In the genomic region with DNA sequence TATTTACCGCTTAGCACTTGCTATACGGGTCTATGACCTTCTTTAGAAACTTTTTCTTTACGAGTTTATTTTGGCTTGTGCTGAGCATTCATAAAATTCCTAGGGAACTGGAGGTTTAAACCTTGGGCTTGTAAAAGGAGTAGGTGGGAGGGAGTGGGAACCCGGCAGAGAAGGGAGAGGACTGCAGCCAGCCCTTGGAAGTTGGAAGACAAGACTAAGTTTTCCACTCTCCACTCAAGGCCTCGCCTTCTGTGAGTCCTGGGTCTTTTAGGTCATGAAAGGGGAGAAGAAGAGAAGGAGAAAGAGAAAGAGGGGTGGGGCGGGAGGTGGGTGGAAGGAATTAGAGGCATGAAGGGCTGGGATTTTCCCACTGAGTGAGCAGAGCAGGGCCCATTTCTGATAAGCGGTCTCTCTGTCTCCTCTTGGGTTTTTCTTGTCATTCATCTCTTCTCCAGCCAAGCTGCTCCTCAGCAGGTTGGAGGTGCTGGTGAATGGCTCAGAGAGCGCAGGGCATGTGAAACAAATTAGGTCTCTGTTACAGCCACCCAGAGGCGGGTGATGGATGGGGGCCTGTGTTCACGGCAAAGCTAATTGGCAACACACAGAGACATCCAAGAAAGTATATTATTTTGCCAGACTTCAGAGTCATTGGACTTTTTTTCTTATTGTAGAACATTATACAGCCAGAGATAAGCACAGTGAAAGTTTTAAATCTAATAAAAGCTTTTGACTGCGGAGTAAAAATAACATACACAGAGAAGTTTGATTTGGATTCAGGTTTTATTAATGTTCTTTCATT, we compare ENCODE assay signal across 19 cellular contexts.
DNase-seq lines count a peak whose midpoint lies in the region; ATAC-seq and TF ChIP-seq lines count a peak whose summit lies in the region.
"Had no signal": no experiment of that assay in that cellular context is flagged by ENCODE, and none has a peak within 500 bp of the region (broad histone marks: within the 10 kb centered on the region; RNA-seq: fewer than 3 reads in every experiment).

No MANE protein-coding gene starts in this region.

- H3K27me3 Mint-ChIP-seq in activated CD4-positive, alpha-beta T cell treated with anti-CD3 and anti-CD28 coated beads, Interleukin-2, amount 10 ng/mL, durations not matched to agents 7 days and 5 days: peaks cover 2% of the 10 kb centered on the region

- DNase-seq in HEK293T (ENCODE audit: extremely low spot score): no peak
- DNase-seq in ascending aorta (ENCODE audit: low spot score in 2 of 2): peak in 1 of 2 donors; percentile 83
- DNase-seq in left lobe of liver (ENCODE audit: low spot score): peak; percentile 33
- peak; percentile 30 to 47 for DNase-seq in suprapubic skin (ENCODE audit: low spot score in 2 of 2)
- DNase-seq in foreskin keratinocyte: no peak
- no peak for DNase-seq in activated CD4-positive, alpha-beta T cell treated with anti-CD3 and anti-CD28 coated beads, Interleukin-2, amount 10 ng/mL, durations not matched to agents 7 days and 5 days
- DNase-seq: activated CD8-positive, alpha-beta T cell treated with anti-CD3 and anti-CD28 coated beads, Interleukin-2, amount 10 ng/mL, durations not matched to agents 7 days and 5 days; body of pancreas; KG1; NCI-H1436; NCI-H446 treated with DMSO at 0.1 percent for 48 hours; small intestine; stimulated activated naive CD8-positive, alpha-beta T cell treated with anti-CD3 and anti-CD28 coated beads, Interleukin-15, Interleukin-2, amounts not matched to agents 100 U/mL and 50 U/mL, for 24 hours had no signal

- POLR2A ChIA-PET in HEK293T (lab: Yijun Ruan, JAX): interaction anchor here (1.2 to 4.0 kb wide), 4 partner anchors 24 to 371 kb away, joined by 3 to 15 read pairs (median 4); a partner anchor contains a TSS
- POLR2A ChIA-PET in activated CD4-positive, alpha-beta T cell treated with anti-CD3 and anti-CD28 coated beads, Interleukin-2, amount 10 ng/mL, durations not matched to agents 7 days and 5 days (lab: Charles Lee): no interaction called here

- TF ChIP-seq POLR2A in suprapubic skin (IDR thresholded peaks at IDR 0.05): no peak

- TF ChIP-seq CTCF in ascending aorta (IDR thresholded peaks at IDR 0.05) (peak in 1 of 3 experiments; percentile 2), suprapubic skin (IDR thresholded peaks at IDR 0.05) (no peak), foreskin keratinocyte (conservative IDR thresholded peaks at IDR 0.05) (no peak)

- H3K27ac ChIP-seq in ascending aorta (peak overlapping the region; percentile 85 to 89), suprapubic skin (no peak overlapping the region), foreskin keratinocyte (no peak overlapping the region)
- H3K27ac ChIP-seq: body of pancreas, HL-60 had no signal

- H3K4me3 ChIP-seq in ascending aorta (peak overlapping the region in 1 of 2 donors; percentile 9), suprapubic skin (no peak overlapping the region)
- H3K4me3 ChIP-seq: body of pancreas had no signal

- H3K36me3 ChIP-seq in ascending aorta (no peaks in the 10 kb centered on the region), suprapubic skin (no peaks in the 10 kb centered on the region)

- no peak overlapping the region for H3K4me3 Mint-ChIP-seq in activated CD4-positive, alpha-beta T cell treated with anti-CD3 and anti-CD28 coated beads, Interleukin-2, amount 10 ng/mL, durations not matched to agents 7 days and 5 days
- H3K4me3 Mint-ChIP-seq: activated CD8-positive, alpha-beta T cell treated with anti-CD3 and anti-CD28 coated beads, Interleukin-2, amount 10 ng/mL, durations not matched to agents 7 days and 5 days; CD14-positive monocyte; memory B cell had no signal

- ATAC-seq in left lobe of liver (no peak), HG03520 (IDR thresholded peaks at IDR 0.05; ENCODE audit: unreplicated experiment) (no peak), foreskin keratinocyte (no peak), HG02623 (IDR thresholded peaks at IDR 0.05; ENCODE audit: unreplicated experiment) (no peak)
- ATAC-seq: activated CD8-positive, alpha-beta T cell treated with anti-CD3 and anti-CD28 coated beads, Interleukin-2, amount 10 ng/mL, durations not matched to agents 7 days and 5 days; body of pancreas; HCT116; stimulated activated naive CD8-positive, alpha-beta T cell treated with anti-CD3 and anti-CD28 coated beads, Interleukin-15, Interleukin-2, amounts not matched to agents 100 U/mL and 50 U/mL, for 24 hours had no signal

- CTCF ChIA-PET in HEK293T (lab: Yijun Ruan, JAX): interaction anchor here (1.0 to 1.9 kb wide), 5 partner anchors 8 to 41 kb away, joined by 3 to 7 read pairs (median 5); no protein-coding TSS in a partner anchor
- CTCF ChIA-PET in activated CD4-positive, alpha-beta T cell treated with anti-CD3 and anti-CD28 coated beads, Interleukin-2, amount 10 ng/mL, durations not matched to agents 7 days and 5 days (lab: Charles Lee): interaction anchor here (0.6 kb wide), 1 partner anchor 72 kb away, joined by 3 read pairs; no protein-coding TSS in a partner anchor

- peaks cover 0 to 31% of the 10 kb centered on the region in 2 donors for H3K4me1 ChIP-seq in ascending aorta
- H3K4me1 ChIP-seq in suprapubic skin: peaks cover 4% of the 10 kb centered on the region
- no peaks in the 10 kb centered on the region for H3K4me1 ChIP-seq in foreskin keratinocyte
- H3K4me1 ChIP-seq: body of pancreas had no signal

- no peaks in the 10 kb centered on the region for H3K9me3 Mint-ChIP-seq in activated CD4-positive, alpha-beta T cell treated with anti-CD3 and anti-CD28 coated beads, Interleukin-2, amount 10 ng/mL, durations not matched to agents 7 days and 5 days
- H3K9me3 Mint-ChIP-seq: memory B cell had no signal

- no peak overlapping the region for H3K27ac Mint-ChIP-seq in activated CD4-positive, alpha-beta T cell treated with anti-CD3 and anti-CD28 coated beads, Interleukin-2, amount 10 ng/mL, durations not matched to agents 7 days and 5 days
- H3K27ac Mint-ChIP-seq: activated CD8-positive, alpha-beta T cell treated with anti-CD3 and anti-CD28 coated beads, Interleukin-2, amount 10 ng/mL, durations not matched to agents 7 days and 5 days; CD14-positive monocyte; memory B cell had no signal

- H3K36me3 Mint-ChIP-seq in activated CD4-positive, alpha-beta T cell treated with anti-CD3 and anti-CD28 coated beads, Interleukin-2, amount 10 ng/mL, durations not matched to agents 7 days and 5 days (ENCODE audit: low read depth): no peaks in the 10 kb centered on the region
- H3K36me3 Mint-ChIP-seq: CD14-positive monocyte, memory B cell had no signal

- no peak for TF ChIP-seq EP300 in suprapubic skin (IDR thresholded peaks at IDR 0.05)

- H3K27me3 ChIP-seq in ascending aorta (no peaks in the 10 kb centered on the region), suprapubic skin (peaks cover 16% of the 10 kb centered on the region), foreskin keratinocyte (peaks cover 43% of the 10 kb centered on the region)

- WGBS in suprapubic skin: 66% methylated on average over 11 of the region's 11 CpGs

- H3K9me3 ChIP-seq in ascending aorta (no peaks in the 10 kb centered on the region), suprapubic skin (no peaks in the 10 kb centered on the region)
- H3K9me3 ChIP-seq: body of pancreas had no signal

- H3K4me1 Mint-ChIP-seq in activated CD4-positive, alpha-beta T cell treated with anti-CD3 and anti-CD28 coated beads, Interleukin-2, amount 10 ng/mL, durations not matched to agents 7 days and 5 days: no peaks in the 10 kb centered on the region
- H3K4me1 Mint-ChIP-seq: CD14-positive monocyte, memory B cell had no signal

- intact Hi-C loops in ascending aorta (cut with DNase I): loop anchor here (2.0 kb wide), 1 partner anchor 28 kb away; no protein-coding TSS in a partner anchor

TF ChIP-seq in HEK293T, 16 proteins besides CTCF, POLR2A, EP300 and RAD21:
- TF ChIP-seq ZNF384 (IDR thresholded peaks at IDR 0.05) (no peak), FOXA1 (IDR thresholded peaks at IDR 0.05) (no peak), ARNT (IDR thresholded peaks at IDR 0.05) (no peak), SP1 (IDR thresholded peaks at IDR 0.05) (no peak), FOXK2 (IDR thresholded peaks at IDR 0.05) (no peak)
- TF ChIP-seq, protein P1, sequence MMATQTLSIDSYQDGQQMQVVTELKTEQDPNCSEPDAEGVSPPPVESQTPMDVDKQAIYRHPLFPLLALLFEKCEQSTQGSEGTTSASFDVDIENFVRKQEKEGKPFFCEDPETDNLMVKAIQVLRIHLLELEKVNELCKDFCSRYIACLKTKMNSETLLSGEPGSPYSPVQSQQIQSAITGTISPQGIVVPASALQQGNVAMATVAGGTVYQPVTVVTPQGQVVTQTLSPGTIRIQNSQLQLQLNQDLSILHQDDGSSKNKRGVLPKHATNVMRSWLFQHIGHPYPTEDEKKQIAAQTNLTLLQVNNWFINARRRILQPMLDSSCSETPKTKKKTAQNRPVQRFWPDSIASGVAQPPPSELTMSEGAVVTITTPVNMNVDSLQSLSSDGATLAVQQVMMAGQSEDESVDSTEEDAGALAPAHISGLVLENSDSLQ (IDR thresholded peaks at IDR 0.05): peak; percentile 42; the same call in 1 of the 2 replicates

Comparison
In these comparisons a context has a peak if more than half of its experiments do, and no peak if none do; other contexts are left out.
1. DNase-seq: peak in left lobe of liver (single experiment) and suprapubic skin (2 of 2); none in HEK293T (single experiment), foreskin keratinocyte (0 of 2) and activated CD4-positive, alpha-beta T cell treated with anti-CD3 and anti-CD28 coated beads, Interleukin-2, amount 10 ng/mL, durations not matched to agents 7 days and 5 days (single experiment).
2. H3K27ac ChIP-seq: peak in ascending aorta (2 of 2); none in suprapubic skin (single experiment) and foreskin keratinocyte (single experiment).